Comparison of ENCODE assay signal across 10 cellular contexts in genomic region chr6:46044876-46045617, GRCh38. TPM values are rescaled to one million over a fixed set of nuclear protein-coding genes. Genes with fewer than 3 reads are reported as not detected.
DNase-seq lines count a peak whose midpoint lies in the region; FAIRE-seq and TF ChIP-seq lines count a peak whose summit lies in the region.
"Had no signal": no experiment of that assay in that cellular context is flagged by ENCODE, and none has a peak within 500 bp of the region (broad histone marks: within the 10 kb centered on the region; RNA-seq: fewer than 3 reads in every experiment).

No MANE protein-coding gene starts in this region.

- no peaks in the 10 kb centered on the region for H3K9me1 ChIP-seq in endothelial cell of umbilical vein (replicated peaks; ENCODE audit: control insufficient read depth, extremely low read depth, insufficient read depth, low read length)

- no peaks in the 10 kb centered on the region; a peak in 1 of 22 replicates for H3K9me3 ChIP-seq in BLaER1 treated with 17β-estradiol and CSF1 and Interleukin-3, amounts not matched to agents 10 nM and 100 nM (replicated peaks in 1 of 11)
- H3K9me3 ChIP-seq in endothelial cell of umbilical vein (replicated peaks; ENCODE audit: control insufficient read depth, insufficient read depth, low read length), result no peaks in the 10 kb centered on the region

- DNase-seq in MV-4-11 (lab: John Stamatoyannopoulos, UW) (peak; percentile 79), endothelial cell of umbilical vein (ENCODE audit: low read depth, low spot score) (peak; percentile 96), non-pigmented ciliary epithelial cell (ENCODE audit: low read depth) (peak; percentile 68), NCI-H524 treated with DMSO at 0.1 percent for 48 hours (lab: John Stamatoyannopoulos, UW) (no peak), GF-D8 (lab: John Stamatoyannopoulos, UW) (no peak), DMS79 (lab: John Stamatoyannopoulos, UW) (no peak), KG1 (lab: John Stamatoyannopoulos, UW) (no peak)
- DNase-seq: NCI-H82 had no signal

- intact Hi-C loops in endothelial cell of umbilical vein (cut with micrococcal nuclease), result loop anchor here (1.0 to 10.0 kb wide), 8 partner anchors 84 to 1220 kb away; partner anchors contain the start of genes CYP39A1, ENPP4 and SLC25A27

- H3K27me3 ChIP-seq in BLaER1 treated with 17β-estradiol and CSF1 and Interleukin-3, amounts not matched to agents 10 nM and 100 nM, result no peaks in the 10 kb centered on the region
- H3K27me3 ChIP-seq in endothelial cell of umbilical vein (ENCODE audit: control insufficient read depth in 2 of 2, insufficient read depth in 2 of 2, low read length in 2 of 2), result peaks cover 0 to 3% of the 10 kb centered on the region in 2 experiments

- POLR2A ChIA-PET in endothelial cell of umbilical vein (lab: Charles Lee), result no interaction called here

- no TSS peak for BruUV-seq in endothelial cell of umbilical vein (replicated peaks; lab: Mats Ljungman, UMichigan)

- CTCF ChIA-PET in endothelial cell of umbilical vein (lab: Charles Lee), result interaction anchor here (0.9 to 3.3 kb wide), 9 partner anchors 9 to 1389 kb away, joined by 3 to 18 read pairs (median 5); no protein-coding TSS in a partner anchor

- no peak for TF ChIP-seq CTCF in endothelial cell of umbilical vein (IDR thresholded peaks at IDR 0.05; ENCODE audit: extremely low read depth in 1 of 2, insufficient read depth in 1 of 2, low read depth in 1 of 2, low read length in 2 of 2)

- peak overlapping the region; percentile 60 to 74 (median 68); a peak in 21 of 22 replicates for H3K9ac ChIP-seq in BLaER1 treated with 17β-estradiol and CSF1 and Interleukin-3, amounts not matched to agents 10 nM and 100 nM
- H3K9ac ChIP-seq in endothelial cell of umbilical vein (replicated peaks; ENCODE audit: extremely low read depth, insufficient read depth, low read length), result peak overlapping the region; percentile 56

- H3K4me1 ChIP-seq in BLaER1 treated with 17β-estradiol and CSF1 and Interleukin-3, amounts not matched to agents 10 nM and 100 nM, result peaks cover 19 to 68% (median 39%) of the 10 kb centered on the region in 10 experiments
- peaks cover 29% of the 10 kb centered on the region for H3K4me1 ChIP-seq in endothelial cell of umbilical vein (ENCODE audit: control insufficient read depth, extremely low read depth, insufficient read depth, low read length)

- no peak for TF ChIP-seq POLR2A in endothelial cell of umbilical vein (IDR thresholded peaks at IDR 0.05; ENCODE audit: low read depth, low read length)

- peak; percentile 81 for FAIRE-seq in endothelial cell of umbilical vein (lab: Jason Lieb, UNC)
- FAIRE-seq: colon had no signal

- H4K20me1 ChIP-seq in BLaER1 treated with 17β-estradiol and CSF1 and Interleukin-3, amounts not matched to agents 10 nM and 100 nM, result no peaks in the 10 kb centered on the region
- no peaks in the 10 kb centered on the region for H4K20me1 ChIP-seq in endothelial cell of umbilical vein (replicated peaks; ENCODE audit: control insufficient read depth, extremely low read depth, insufficient read depth, low read length)

- dilution Hi-C loops in endothelial cell of umbilical vein (cut with MboI; ENCODE audit: extremely low pct_ligation_motif_present, low sequenced_read_pairs), result no loop called here

- H3K4me2 ChIP-seq in BLaER1 treated with 17β-estradiol and CSF1 and Interleukin-3, amounts not matched to agents 10 nM and 100 nM, result peak overlapping the region; percentile 58 to 83 (median 74)
- peak overlapping the region; percentile 52 for H3K4me2 ChIP-seq in endothelial cell of umbilical vein (ENCODE audit: insufficient read depth, low read length)

- H3K27ac ChIP-seq in BLaER1 treated with 17β-estradiol and CSF1 and Interleukin-3, amounts not matched to agents 10 nM and 100 nM, result peak overlapping the region; percentile 81 to 91 (median 84)
- peak overlapping the region; percentile 80 for H3K27ac ChIP-seq in endothelial cell of umbilical vein (ENCODE audit: insufficient read depth, low read depth, low read length)

- H2AFZ ChIP-seq in endothelial cell of umbilical vein (ENCODE audit: low read depth, low read length), result no peak overlapping the region

- H3K79me2 ChIP-seq in endothelial cell of umbilical vein (ENCODE audit: control insufficient read depth, insufficient read depth, low read length), result no peaks in the 10 kb centered on the region

- no peaks in the 10 kb centered on the region for H3K36me3 ChIP-seq in BLaER1 treated with 17β-estradiol and CSF1 and Interleukin-3, amounts not matched to agents 10 nM and 100 nM
- no peaks in the 10 kb centered on the region for H3K36me3 ChIP-seq in endothelial cell of umbilical vein (ENCODE audit: control insufficient read depth in 2 of 2, extremely low read depth in 1 of 2, insufficient read depth in 2 of 2, low read length in 2 of 2)

- H3K4me3 ChIP-seq in BLaER1 treated with 17β-estradiol and CSF1 and Interleukin-3, amounts not matched to agents 10 nM and 100 nM, result no peak overlapping the region
- no peak overlapping the region for H3K4me3 ChIP-seq in endothelial cell of umbilical vein (replicated peaks in 1 of 3; ENCODE audit: insufficient read depth in 1 of 3, low read depth in 1 of 3, low read length in 3 of 3)

TF ChIP-seq in endothelial cell of umbilical vein, 7 proteins besides CTCF, POLR2A, EP300 and RAD21:
- TF ChIP-seq GATA2 (IDR thresholded peaks at IDR 0.05; ENCODE audit: insufficient read depth, insufficient read length, low read depth, low read length), result no peak
- peak; percentile 99 for TF ChIP-seq JUN (IDR thresholded peaks at IDR 0.05; ENCODE audit: borderline replicate concordance, insufficient read depth, insufficient read length, low read depth)
- peak; percentile 97 for TF ChIP-seq FOS (IDR thresholded peaks at IDR 0.05; ENCODE audit: borderline replicate concordance, insufficient read depth, low read length)
TF ChIP-seq in endothelial cell of umbilical vein: peak in this region for 2.

RNA-seq across cellular contexts. Expression of gene CLIC5, which starts 29.4 kb away (rescaled TPM):
- 0.07 and 0.14 TPM in 2 replicates for total RNA-seq in endothelial cell of umbilical vein
- polyA plus RNA-seq in endothelial cell of umbilical vein, result not detected in 2 replicates
- polyA plus RNA-seq in endothelial cell of umbilical vein (2011; cell fraction: cytosol; rRNA removed), result not detected in 2 replicates
- 0.03 TPM in 1 of 2 replicates, not detected in the other for polyA plus RNA-seq in endothelial cell of umbilical vein (2011; cell fraction: nucleus; rRNA removed)
- not detected in 2 replicates for polyA plus RNA-seq in endothelial cell of umbilical vein (2012)
- polyA minus RNA-seq in endothelial cell of umbilical vein, result not detected in 2 replicates
- polyA minus RNA-seq in endothelial cell of umbilical vein (2011; cell fraction: cytosol; rRNA and poly(A)+ RNA removed), result 0.31 TPM
- not detected in 2 replicates for polyA minus RNA-seq in endothelial cell of umbilical vein (2011; cell fraction: nucleus; rRNA and poly(A)+ RNA removed)

Comparison
In these comparisons a context has a peak if more than half of its experiments do, and no peak if none do; other contexts are left out.
1. DNase-seq: peak in MV-4-11 (single experiment), endothelial cell of umbilical vein (single experiment) and non-pigmented ciliary epithelial cell (single experiment); none in NCI-H524 treated with DMSO at 0.1 percent for 48 hours (single experiment), GF-D8 (single experiment), DMS79 (single experiment) and KG1 (single experiment).